ENCODE assay signal across 7 cellular contexts in genomic region chr2:222769941-222770340, GRCh38.
"Had no signal": no experiment of that assay in that cellular context is flagged by ENCODE, and none has a peak within 500 bp of the region (broad histone marks: within the 10 kb centered on the region; RNA-seq: fewer than 3 reads in every experiment).

No MANE protein-coding gene starts in this region.

- H3K4me2 ChIP-seq: GM23338 had no signal

- H3K4me3 ChIP-seq: GM23338 had no signal

- FAIRE-seq: H1, H54, HTR-8/SVneo had no signal

- DNase-seq: H9, HCEC 1CT, IMR-90 had no signal

- ATAC-seq: GM23338 had no signal

- H2AFZ ChIP-seq: GM23338 had no signal
